In the genomic region with DNA sequence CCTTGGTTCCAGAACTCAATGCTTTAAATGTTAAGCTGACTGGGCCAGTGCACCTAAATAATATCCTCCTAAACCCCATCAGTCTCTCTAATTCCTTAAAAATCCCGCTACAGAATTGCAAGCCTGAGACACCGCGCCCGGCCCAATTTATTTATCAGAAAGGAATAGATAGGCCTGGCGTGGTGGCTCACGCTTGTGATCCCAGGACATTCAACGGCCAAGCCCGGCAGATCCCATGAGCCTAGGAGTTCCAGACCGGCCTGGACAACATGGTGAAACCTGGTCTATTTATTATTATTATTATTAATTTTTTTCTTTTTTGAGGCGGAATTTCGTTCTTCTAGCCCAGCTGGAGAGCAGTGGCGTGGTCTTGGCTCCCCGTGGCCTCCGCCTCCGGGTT, we compare ENCODE assay signal across 28 cellular contexts.
"Had no signal": no experiment of that assay in that cellular context is flagged by ENCODE, and none has a peak within 500 bp of the region (broad histone marks: within the 10 kb centered on the region; RNA-seq: fewer than 3 reads in every experiment).

No MANE protein-coding gene starts in this region.

- DNase-seq: stimulated activated CD4-positive, alpha-beta T cell treated with anti-CD3 and anti-CD28 coated beads, Interleukin-2, amount 100 ng/mL, for 48 hours; stimulated activated CD4-positive, alpha-beta T cell treated with anti-CD3 and anti-CD28 coated beads, Interleukin-4, amount 100 ng/mL, for 1 hour; stimulated activated CD4-positive, alpha-beta T cell treated with anti-CD3 and anti-CD28 coated beads, Interleukin-4, amount 100 ng/mL, for 24 hours; stimulated activated CD4-positive, alpha-beta T cell treated with anti-CD3 and anti-CD28 coated beads, Interleukin-4, amount 100 ng/mL, for 4 hours; stimulated activated CD8-positive, alpha-beta memory T cell treated with anti-CD3 and anti-CD28 coated beads, Interleukin-4, amount 100 ng/mL, for 48 hours; stimulated activated naive B cell treated with anti-CD40 and anti-IgM and Interleukin-4, amounts not matched to agents 10 μg/mL and 1 μg/mL and 100 μg/mL, for 72 hours; stimulated activated naive CD4-positive, alpha-beta T cell; stimulated activated naive CD4-positive, alpha-beta T cell treated with Interleukin-2 at 50 U/mL for 16 hours; stimulated activated naive CD8-positive, alpha-beta T cell treated with anti-CD3 and anti-CD28 coated beads, Interleukin-15, amount 100 ng/mL, for 72 hours; stimulated activated naive CD8-positive, alpha-beta T cell treated with anti-CD3 and anti-CD28 coated beads, Interleukin-15, Interleukin-2, amounts not matched to agents 100 U/mL and 50 U/mL, for 24 hours; stomach; substantia nigra; testis; thyroid gland; tibial artery; transverse colon; trophoblast cell; upper lobe of left lung; upper lobe of right lung; uterus had no signal

- H3K4me1 ChIP-seq: stomach, suprapubic skin, testis, thyroid gland, tibial artery, tibial nerve, transverse colon, upper lobe of left lung, upper lobe of right lung, uterus, vagina had no signal

- H3K27ac ChIP-seq: stomach, suprapubic skin, testis, thoracic aorta, thyroid gland, tibial artery, tibial nerve, transverse colon, upper lobe of left lung, upper lobe of right lung, uterus, vagina had no signal

- H3K27me3 ChIP-seq: stomach, suprapubic skin, testis, thyroid gland, tibial artery, tibial nerve, upper lobe of left lung, upper lobe of right lung, uterus, vagina had no signal

- H3K27me3 Mint-ChIP-seq: type B pancreatic cell had no signal

- H3K36me3 Mint-ChIP-seq: stimulated activated effector memory CD8-positive, alpha-beta T cell treated with anti-CD3 and anti-CD28 coated beads, Interleukin-12 subunit alpha, Interleukin-12 subunit beta, amount 100 ng/mL, for 72 hours; stimulated activated naive B cell treated with anti-CD40 and anti-IgM and Interleukin-4, amounts not matched to agents 10 μg/mL and 1 μg/mL and 100 μg/mL, for 72 hours; type B pancreatic cell had no signal

- H3K27ac Mint-ChIP-seq: stimulated activated effector memory CD8-positive, alpha-beta T cell treated with anti-CD3 and anti-CD28 coated beads, Interleukin-12 subunit alpha, Interleukin-12 subunit beta, amount 100 ng/mL, for 72 hours; stimulated activated memory B cell treated with anti-CD40 and anti-IgM and Interleukin-4, amounts not matched to agents 10 μg/mL and 1 μg/mL and 100 μg/mL, for 72 hours; stimulated activated naive B cell treated with anti-CD40 and anti-IgM and Interleukin-4, amounts not matched to agents 10 μg/mL and 1 μg/mL and 100 μg/mL, for 72 hours; stimulated activated naive CD8-positive, alpha-beta T cell treated with anti-CD3 and anti-CD28 coated beads, Interleukin-15, amount 100 ng/mL, for 72 hours; stimulated activated naive CD8-positive, alpha-beta T cell treated with anti-CD3 and anti-CD28 coated beads, Interleukin-15, Interleukin-2, amounts not matched to agents 100 ng/mL and 50 ng/mL, for 24 hours; type B pancreatic cell had no signal

- H3K4me1 Mint-ChIP-seq: stimulated activated effector memory CD8-positive, alpha-beta T cell treated with anti-CD3 and anti-CD28 coated beads, Interleukin-12 subunit alpha, Interleukin-12 subunit beta, amount 100 ng/mL, for 72 hours; stimulated activated memory B cell treated with anti-CD40 and anti-IgM and Interleukin-4, amounts not matched to agents 10 μg/mL and 1 μg/mL and 100 μg/mL, for 72 hours; stimulated activated naive B cell treated with anti-CD40 and anti-IgM and Interleukin-4, amounts not matched to agents 10 μg/mL and 1 μg/mL and 100 μg/mL, for 72 hours; stimulated activated naive CD8-positive, alpha-beta T cell treated with anti-CD3 and anti-CD28 coated beads, Interleukin-15, amount 100 ng/mL, for 72 hours had no signal

- H3K9me3 ChIP-seq: suprapubic skin, testis, thoracic aorta, thyroid gland, upper lobe of right lung, uterus, vagina had no signal

- H3K36me3 ChIP-seq: stomach, suprapubic skin, thoracic aorta, thyroid gland, tibial artery, tibial nerve, transverse colon, upper lobe of left lung, upper lobe of right lung, uterus, vagina had no signal

- H3K4me3 Mint-ChIP-seq: stimulated activated effector memory CD8-positive, alpha-beta T cell treated with anti-CD3 and anti-CD28 coated beads, Interleukin-12 subunit alpha, Interleukin-12 subunit beta, amount 100 ng/mL, for 72 hours; stimulated activated memory B cell treated with anti-CD40 and anti-IgM and Interleukin-4, amounts not matched to agents 10 μg/mL and 1 μg/mL and 100 μg/mL, for 72 hours; stimulated activated naive B cell treated with anti-CD40 and anti-IgM and Interleukin-4, amounts not matched to agents 10 μg/mL and 1 μg/mL and 100 μg/mL, for 72 hours; stimulated activated naive CD8-positive, alpha-beta T cell treated with anti-CD3 and anti-CD28 coated beads, Interleukin-15, amount 100 ng/mL, for 72 hours; stimulated activated naive CD8-positive, alpha-beta T cell treated with anti-CD3 and anti-CD28 coated beads, Interleukin-15, Interleukin-2, amounts not matched to agents 100 ng/mL and 50 ng/mL, for 24 hours; type B pancreatic cell had no signal

- H3K9me3 Mint-ChIP-seq: stimulated activated effector memory CD8-positive, alpha-beta T cell treated with anti-CD3 and anti-CD28 coated beads, Interleukin-12 subunit alpha, Interleukin-12 subunit beta, amount 100 ng/mL, for 72 hours; stimulated activated naive CD8-positive, alpha-beta T cell treated with anti-CD3 and anti-CD28 coated beads, Interleukin-15, Interleukin-2, amounts not matched to agents 100 ng/mL and 50 ng/mL, for 24 hours had no signal

- H3K4me3 ChIP-seq: stomach, suprapubic skin, testis, thoracic aorta, thyroid gland, tibial artery, tibial nerve, transverse colon, upper lobe of left lung, upper lobe of right lung, uterus, vagina had no signal
